ENCODE assay signal across 15 cellular contexts in the genomic region with DNA sequence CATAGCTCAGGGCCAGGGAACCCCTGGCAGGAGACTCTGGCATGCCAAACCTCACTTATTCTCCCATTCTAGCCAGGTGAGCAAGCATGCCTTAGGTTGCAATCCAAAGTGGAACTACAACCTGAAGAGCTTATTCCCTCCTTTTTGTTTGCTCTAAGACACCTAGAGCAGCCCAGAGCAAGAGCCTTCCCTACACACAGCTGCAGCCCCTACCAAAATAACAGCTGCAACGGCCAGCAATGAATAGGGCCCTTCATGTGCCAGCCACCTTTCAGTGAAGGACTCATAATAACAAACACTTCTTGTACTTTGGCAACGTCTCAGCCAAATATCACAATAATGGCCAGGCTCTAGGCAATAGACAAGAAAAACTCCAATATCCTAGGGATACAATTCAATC.
DNase-seq lines count a peak whose midpoint lies in the region; ATAC-seq lines count a peak whose summit lies in the region.
"Had no signal": no experiment of that assay in that cellular context is flagged by ENCODE, and none has a peak within 500 bp of the region (broad histone marks: within the 10 kb centered on the region; RNA-seq: fewer than 3 reads in every experiment).

No MANE protein-coding gene starts in this region.

- in situ Hi-C loops in SK-MEL-5 (cut with HindIII; ENCODE audit: low pct_unique_long_range_greater_than_20kb, low sequenced_read_pairs): no loop called here

- ATAC-seq in HG03457 (IDR thresholded peaks at IDR 0.05; ENCODE audit: unreplicated experiment) (no peak), GM19023 (IDR thresholded peaks at IDR 0.05; ENCODE audit: unreplicated experiment) (no peak), HG02884 (IDR thresholded peaks at IDR 0.05; ENCODE audit: unreplicated experiment) (no peak)
- ATAC-seq: CD8-positive, alpha-beta T cell had no signal

- DNase-seq in DMS 273 (lab: John Stamatoyannopoulos, UW; ENCODE audit: unreplicated experiment) (peak; percentile 49), DMS79 (lab: John Stamatoyannopoulos, UW) (peak; percentile 91), SK-MEL-5 (ENCODE audit: low read depth, low spot score) (peak; percentile 30), pons (ENCODE audit: low spot score) (peak; percentile 26), amniotic stem cell (lab: John Stamatoyannopoulos, UW) (no peak)
- DNase-seq: Caco-2; CD8-positive, alpha-beta T cell; GOT3; HFFc6; NCI-H1092; NCI-H1417 treated with DMSO at 0.1 percent for 48 hours; NCI-H1694 treated with DMSO at 0.1 percent for 48 hours had no signal
